17 cellular contexts compared by ENCODE assay signal in the genomic region with DNA sequence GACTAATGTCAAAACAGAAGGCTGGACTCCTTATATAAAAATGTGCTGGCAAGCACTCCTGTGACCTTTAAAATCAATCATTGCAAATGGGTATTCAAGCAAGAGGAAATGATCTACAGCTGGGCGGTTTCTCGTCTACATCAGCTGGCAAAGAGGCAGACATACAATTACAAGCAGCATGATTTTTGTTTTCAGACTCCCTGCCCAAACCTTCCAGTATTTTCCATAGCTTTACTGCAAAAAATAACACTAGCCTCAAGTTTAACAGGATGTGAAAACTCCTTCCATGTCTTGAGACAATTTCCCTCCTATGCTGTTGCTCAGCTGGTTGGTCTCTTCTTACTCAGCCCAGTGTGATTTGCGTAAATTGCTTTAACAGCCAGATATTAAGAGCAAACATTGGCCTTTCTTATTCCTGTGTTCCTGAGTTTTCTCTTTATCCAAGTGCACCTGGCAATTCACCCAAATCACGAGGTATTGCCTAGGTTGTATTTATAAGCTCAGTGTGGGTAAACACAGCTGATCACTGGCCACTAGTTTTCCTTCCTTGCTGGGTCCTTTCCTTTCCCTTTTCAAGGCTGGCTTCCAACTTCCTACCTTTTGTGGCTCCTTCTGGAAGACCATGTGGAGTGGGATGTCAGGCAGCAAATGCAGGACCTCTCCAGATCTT.
DNase-seq lines count a peak whose midpoint lies in the region; ATAC-seq and TF ChIP-seq lines count a peak whose summit lies in the region.
"Had no signal": no experiment of that assay in that cellular context is flagged by ENCODE, and none has a peak within 500 bp of the region (broad histone marks: within the 10 kb centered on the region; RNA-seq: fewer than 3 reads in every experiment).

No MANE protein-coding gene starts in this region.

- no peaks in the 10 kb centered on the region for H3K27me3 ChIP-seq in GM23338 (ENCODE audit: insufficient read depth)

- H2AFZ ChIP-seq in GM23338: peak overlapping the region; percentile 90; the same call in 1 of the 2 replicates

- H3K27ac Mint-ChIP-seq in GM23338: no peak overlapping the region
- peak overlapping the region; percentile 9 for H3K27ac Mint-ChIP-seq in stimulated activated naive B cell treated with anti-CD40 and anti-IgM and Interleukin-4, amounts not matched to agents 10 μg/mL and 1 μg/mL and 100 μg/mL, for 72 hours
- H3K27ac Mint-ChIP-seq: activated B cell treated with CpG ODN at 0.5 μM for 24 hours; activated naive CD8-positive, alpha-beta T cell treated with anti-CD3 and anti-CD28 coated beads, Interleukin-2, amount 10 ng/mL, durations not matched to agents 7 days and 5 days; CD8-positive, alpha-beta memory T cell had no signal

- H3K9me2 ChIP-seq in GM23338 (ENCODE audit: insufficient read depth): no peaks in the 10 kb centered on the region

- no peaks in the 10 kb centered on the region for H3K9me3 Mint-ChIP-seq in GM23338
- no peaks in the 10 kb centered on the region for H3K9me3 Mint-ChIP-seq in stimulated activated naive B cell treated with anti-CD40 and anti-IgM and Interleukin-4, amounts not matched to agents 10 μg/mL and 1 μg/mL and 100 μg/mL, for 72 hours
- H3K9me3 Mint-ChIP-seq: activated B cell treated with CpG ODN at 0.5 μM for 24 hours; activated naive CD8-positive, alpha-beta T cell treated with anti-CD3 and anti-CD28 coated beads, Interleukin-2, amount 10 ng/mL, durations not matched to agents 7 days and 5 days; neural crest cell had no signal

- ATAC-seq in GM23338: no peak
- ATAC-seq in stimulated activated naive B cell treated with anti-CD40 and anti-IgM and Interleukin-4, amounts not matched to agents 10 μg/mL and 1 μg/mL and 100 μg/mL, for 72 hours (replicated peaks): peak; percentile 67 to 72
- ATAC-seq in HG02763 (IDR thresholded peaks at IDR 0.05; ENCODE audit: unreplicated experiment): no peak
- ATAC-seq: left ventricle myocardium superior had no signal

- no peaks in the 10 kb centered on the region for H3K4me1 ChIP-seq in GM23338 (ENCODE audit: insufficient read depth)

- peaks cover 17% of the 10 kb centered on the region for H3K4me1 Mint-ChIP-seq in GM23338
- H3K4me1 Mint-ChIP-seq in stimulated activated naive B cell treated with anti-CD40 and anti-IgM and Interleukin-4, amounts not matched to agents 10 μg/mL and 1 μg/mL and 100 μg/mL, for 72 hours: peaks cover 12 to 22% of the 10 kb centered on the region in 2 donors
- H3K4me1 Mint-ChIP-seq: activated naive CD8-positive, alpha-beta T cell treated with anti-CD3 and anti-CD28 coated beads, Interleukin-2, amount 10 ng/mL, durations not matched to agents 7 days and 5 days; CD8-positive, alpha-beta memory T cell; neural crest cell had no signal

- no peaks in the 10 kb centered on the region for H3K36me3 ChIP-seq in GM23338 (ENCODE audit: insufficient read depth)

- no peaks in the 10 kb centered on the region for H3K36me3 Mint-ChIP-seq in GM23338 (ENCODE audit: low read depth)
- peaks cover 0 to 1% of the 10 kb centered on the region in 2 donors for H3K36me3 Mint-ChIP-seq in stimulated activated naive B cell treated with anti-CD40 and anti-IgM and Interleukin-4, amounts not matched to agents 10 μg/mL and 1 μg/mL and 100 μg/mL, for 72 hours
- H3K36me3 Mint-ChIP-seq: activated naive CD8-positive, alpha-beta T cell treated with anti-CD3 and anti-CD28 coated beads, Interleukin-2, amount 10 ng/mL, durations not matched to agents 7 days and 5 days; CD8-positive, alpha-beta memory T cell had no signal

- no peak overlapping the region for H3K4me3 Mint-ChIP-seq in GM23338
- no peak overlapping the region for H3K4me3 Mint-ChIP-seq in stimulated activated naive B cell treated with anti-CD40 and anti-IgM and Interleukin-4, amounts not matched to agents 10 μg/mL and 1 μg/mL and 100 μg/mL, for 72 hours
- H3K4me3 Mint-ChIP-seq: activated B cell treated with CpG ODN at 0.5 μM for 24 hours; activated naive CD8-positive, alpha-beta T cell treated with anti-CD3 and anti-CD28 coated beads, Interleukin-2, amount 10 ng/mL, durations not matched to agents 7 days and 5 days; CD8-positive, alpha-beta memory T cell; neural crest cell had no signal

- no peaks in the 10 kb centered on the region for H3F3A ChIP-seq in GM23338 (replicated peaks; ENCODE audit: low read depth)

- DNase-seq in GM23338 (ENCODE audit: low spot score): no peak
- DNase-seq in NCI-H69 (lab: John Stamatoyannopoulos, UW): peak; percentile 93
- DNase-seq in fibroblast of gingiva (ENCODE audit: low read depth): peak; percentile 4
- DNase-seq in stimulated activated naive B cell treated with anti-CD40 and anti-IgM and Interleukin-4, amounts not matched to agents 10 μg/mL and 1 μg/mL and 100 μg/mL, for 72 hours: no peak
- no peak for DNase-seq in NCI-H526 (lab: John Stamatoyannopoulos, UW)
- DNase-seq in NCI-H2227 treated with DMSO at 0.1 percent for 48 hours (lab: John Stamatoyannopoulos, UW): no peak
- DNase-seq: activated B cell treated with CpG ODN at 0.5 μM for 24 hours; activated CD8-positive, alpha-beta memory T cell treated with anti-CD3 and anti-CD28 coated beads, Interleukin-2, amount 50 U/mL, for 4 hours; activated naive CD8-positive, alpha-beta T cell treated with anti-CD3 and anti-CD28 coated beads, Interleukin-2, amount 10 ng/mL, durations not matched to agents 7 days and 5 days; CD8-positive, alpha-beta memory T cell; cerebellar nuclear complex; left ventricle myocardium superior; NCI-H2107; PC-9 had no signal

- no peak overlapping the region for H3K4me2 ChIP-seq in GM23338
- H3K4me2 ChIP-seq: PC-9 had no signal

- no peak overlapping the region for H3K27ac ChIP-seq in GM23338 (ENCODE audit: low read depth)
- H3K27ac ChIP-seq: epithelial cell of prostate, PC-9 had no signal

- H3K4me3 ChIP-seq in GM23338: no peak overlapping the region
- H3K4me3 ChIP-seq: PC-9 had no signal

- no peaks in the 10 kb centered on the region for H3K79me2 ChIP-seq in GM23338 (replicated peaks; ENCODE audit: insufficient read depth)

- no peak for TF ChIP-seq CTCF in GM23338 (conservative IDR thresholded peaks at IDR 0.05; ENCODE audit: low read depth in 2 of 2)

- peaks cover 3% of the 10 kb centered on the region for H3K27me3 Mint-ChIP-seq in GM23338 (ENCODE audit: insufficient read depth, low read depth, poor library complexity)
- H3K27me3 Mint-ChIP-seq in stimulated activated naive B cell treated with anti-CD40 and anti-IgM and Interleukin-4, amounts not matched to agents 10 μg/mL and 1 μg/mL and 100 μg/mL, for 72 hours: peaks cover 10 to 11% of the 10 kb centered on the region in 2 donors

- no peaks in the 10 kb centered on the region for H4K20me1 ChIP-seq in GM23338 (replicated peaks; ENCODE audit: insufficient read depth)

TF ChIP-seq in GM23338, 12 proteins besides CTCF, POLR2A, EP300 and RAD21 (continues in another document):
- TF ChIP-seq, protein P1, sequence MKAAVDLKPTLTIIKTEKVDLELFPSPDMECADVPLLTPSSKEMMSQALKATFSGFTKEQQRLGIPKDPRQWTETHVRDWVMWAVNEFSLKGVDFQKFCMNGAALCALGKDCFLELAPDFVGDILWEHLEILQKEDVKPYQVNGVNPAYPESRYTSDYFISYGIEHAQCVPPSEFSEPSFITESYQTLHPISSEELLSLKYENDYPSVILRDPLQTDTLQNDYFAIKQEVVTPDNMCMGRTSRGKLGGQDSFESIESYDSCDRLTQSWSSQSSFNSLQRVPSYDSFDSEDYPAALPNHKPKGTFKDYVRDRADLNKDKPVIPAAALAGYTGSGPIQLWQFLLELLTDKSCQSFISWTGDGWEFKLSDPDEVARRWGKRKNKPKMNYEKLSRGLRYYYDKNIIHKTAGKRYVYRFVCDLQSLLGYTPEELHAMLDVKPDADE (IDR thresholded peaks at IDR 0.05): no peak
- TF ChIP-seq NANOG (IDR thresholded peaks at IDR 0.05; ENCODE audit: borderline replicate concordance) (no peak), JUNB (IDR thresholded peaks at IDR 0.05; ENCODE audit: unreplicated experiment) (no peak), POLR2AphosphoS5 (IDR thresholded peaks at IDR 0.05; ENCODE audit: low read depth) (no peak), STAT1 (IDR thresholded peaks at IDR 0.05; ENCODE audit: unreplicated experiment) (no peak), EZH2phosphoT487 (IDR thresholded peaks at IDR 0.05; ENCODE audit: unreplicated experiment) (no peak), EZH2 (IDR thresholded peaks at IDR 0.05; ENCODE audit: low read depth, unreplicated experiment) (no peak)

Comparison
In these comparisons a context has a peak if more than half of its experiments do, and no peak if none do; other contexts are left out.
1. ATAC-seq: peak in stimulated activated naive B cell treated with anti-CD40 and anti-IgM and Interleukin-4, amounts not matched to agents 10 μg/mL and 1 μg/mL and 100 μg/mL, for 72 hours (2 of 2); none in GM23338 (single experiment) and HG02763 (single experiment).
2. DNase-seq: peak in NCI-H69 (single experiment) and fibroblast of gingiva (single experiment); none in GM23338 (single experiment), stimulated activated naive B cell treated with anti-CD40 and anti-IgM and Interleukin-4, amounts not matched to agents 10 μg/mL and 1 μg/mL and 100 μg/mL, for 72 hours (single experiment), NCI-H526 (0 of 2) and NCI-H2227 treated with DMSO at 0.1 percent for 48 hours (single experiment).